Comparison of ENCODE assay signal across 19 cellular contexts in genomic region chr12:121025442-121026226, GRCh38. TPM values are rescaled to one million over a fixed set of nuclear protein-coding genes. Genes with fewer than 3 reads are reported as not detected.
DNase-seq lines count a peak whose midpoint lies in the region; ATAC-seq and TF ChIP-seq lines count a peak whose summit lies in the region.
"Had no signal": no experiment of that assay in that cellular context is flagged by ENCODE, and none has a peak within 500 bp of the region (broad histone marks: within the 10 kb centered on the region; RNA-seq: fewer than 3 reads in every experiment).

No MANE protein-coding gene starts in this region.

- H3K27me3 ChIP-seq in PC-3 (ENCODE audit: low read length) (no peaks in the 10 kb centered on the region), hepatocyte (no peaks in the 10 kb centered on the region)

- H3K4me3 ChIP-seq in PC-3 (ENCODE audit: low read length) (no peak overlapping the region), hepatocyte (no peak overlapping the region)

- peak; percentile 74 for ATAC-seq in PC-3
- no peak for ATAC-seq in HG02885 (IDR thresholded peaks at IDR 0.05; ENCODE audit: poor library complexity, unreplicated experiment)
- ATAC-seq: naive thymus-derived CD4-positive, alpha-beta T cell had no signal

- H3K27ac ChIP-seq in PC-3 (ENCODE audit: low read length), result no peak overlapping the region
- H3K27ac ChIP-seq in hepatocyte, result peak overlapping the region; percentile 93
- H3K27ac ChIP-seq: brain microvascular endothelial cell had no signal

- DNase-seq in EL, result peak; percentile 32
- DNase-seq in PC-3, result peak; percentile 26
- DNase-seq in hepatocyte (ENCODE audit: low spot score), result peak; percentile 83
- peak; percentile 18 for DNase-seq in renal cortical epithelial cell (ENCODE audit: low read depth)
- no peak for DNase-seq in HK-2 (ENCODE audit: unreplicated experiment)
- DNase-seq in T-helper 9 cell, result no peak
- DNase-seq: activated CD4-positive, alpha-beta memory T cell treated with anti-CD3 and anti-CD28 coated beads, Interleukin-2, amount 10 ng/mL, durations not matched to agents 7 days and 5 days; activated naive CD8-positive, alpha-beta T cell treated with anti-CD3 and anti-CD28 coated beads, Interleukin-2, amount 10 ng/mL, durations not matched to agents 7 days and 5 days; brain microvascular endothelial cell; DMS153; effector CD4-positive, alpha-beta T cell; Kasumi-1; naive thymus-derived CD4-positive, alpha-beta T cell; NCI-H1436; NCI-H2171 treated with DMSO at 0.1 percent for 48 hours; NCI-H774 had no signal

- no peaks in the 10 kb centered on the region for H3F3A ChIP-seq in PC-3 (ENCODE audit: low read length, unreplicated experiment)

- CTCF ChIA-PET in PC-3 (lab: Charles Lee), result no interaction called here

- H3K9me2 ChIP-seq in PC-3 (replicated peaks; ENCODE audit: low read length), result no peaks in the 10 kb centered on the region
- no peaks in the 10 kb centered on the region for H3K9me2 ChIP-seq in hepatocyte (replicated peaks; ENCODE audit: insufficient read depth)

- H3K4me2 ChIP-seq in PC-3 (ENCODE audit: low read length) (no peak overlapping the region), hepatocyte (peak overlapping the region; percentile 15)

- H3K9me3 ChIP-seq in PC-3 (ENCODE audit: low read length) (no peaks in the 10 kb centered on the region), hepatocyte (ENCODE audit: low read depth) (no peaks in the 10 kb centered on the region)

- intact Hi-C loops in PC-3 (cut with micrococcal nuclease), result no loop called here

- 76% methylated on average over 11 of the region's 11 CpGs for WGBS in hepatocyte (ENCODE audit: low lambda C conversion rate, missing lambda C conversion rate)

- H3K79me2 ChIP-seq in PC-3 (ENCODE audit: low read length) (no peaks in the 10 kb centered on the region), hepatocyte (no peaks in the 10 kb centered on the region)

- H3K4me1 ChIP-seq in PC-3 (ENCODE audit: insufficient read depth, low read length), result peaks cover 3% of the 10 kb centered on the region; the same call in 1 of the 2 replicates
- peaks cover 4% of the 10 kb centered on the region for H3K4me1 ChIP-seq in hepatocyte (ENCODE audit: insufficient read depth)

- no TSS peak for BruUV-seq in PC-3 (replicated peaks; lab: Mats Ljungman, UMichigan)

- H2AFZ ChIP-seq in PC-3 (ENCODE audit: low read length), result no peak overlapping the region
- H2AFZ ChIP-seq in hepatocyte, result no peak overlapping the region

- H3K9ac ChIP-seq in PC-3 (ENCODE audit: low read length), result no peak overlapping the region

- H4K20me1 ChIP-seq in PC-3 (ENCODE audit: low read length), result no peaks in the 10 kb centered on the region
- no peaks in the 10 kb centered on the region for H4K20me1 ChIP-seq in hepatocyte (ENCODE audit: insufficient read depth, poor library complexity, severe bottlenecking)

- no peaks in the 10 kb centered on the region for H3K36me3 ChIP-seq in PC-3 (ENCODE audit: low read depth, low read length)
- H3K36me3 ChIP-seq in hepatocyte (replicated peaks; ENCODE audit: insufficient read depth, low read depth), result no peaks in the 10 kb centered on the region
- H3K36me3 ChIP-seq: brain microvascular endothelial cell had no signal

- POLR2A ChIA-PET in PC-3 (lab: Charles Lee; ENCODE audit: unreplicated experiment), result interaction anchor here (0.6 kb wide), 1 partner anchor 213 kb away, joined by 9 read pairs; no protein-coding TSS in a partner anchor

- no peak for TF ChIP-seq CTCF in PC-3 (conservative IDR thresholded peaks at IDR 0.05; ENCODE audit: low read depth, low read length)
- TF ChIP-seq CTCF in hepatocyte (IDR thresholded peaks at IDR 0.05; ENCODE audit: poor library complexity), result no peak

RNA-seq across cellular contexts. Expression of gene C12orf43, which starts 9.3 kb away (rescaled TPM):
- total RNA-seq in PC-3 (2014; rRNA removed) (35.4 and 36.1 TPM in 2 replicates), hepatocyte (11.8 and 17.8 TPM in 2 replicates), renal cortical epithelial cell (11.5 and 20.1 TPM in 2 replicates)
- polyA plus RNA-seq in hepatocyte, result 9.2 and 11.3 TPM in 2 replicates

RNA-seq across cellular contexts. Expression of gene OASL, which starts 13.4 kb away (rescaled TPM):
- total RNA-seq in PC-3 (2014; rRNA removed), result 6.4 and 7.6 TPM in 2 replicates
- total RNA-seq in hepatocyte, result 0.27 and 0.52 TPM in 2 replicates
- polyA plus RNA-seq in hepatocyte, result 0.13 and 0.47 TPM in 2 replicates
- 0.94 and 4.0 TPM in 2 replicates for total RNA-seq in renal cortical epithelial cell

RNA-seq across cellular contexts. Expression of gene HNF1A, which starts 47.3 kb away (rescaled TPM):
- total RNA-seq in PC-3 (2014; rRNA removed), result not detected in 2 replicates
- total RNA-seq in hepatocyte, result 13.2 and 16.7 TPM in 2 replicates
- polyA plus RNA-seq in hepatocyte, result 17.0 and 23.9 TPM in 2 replicates
- total RNA-seq in renal cortical epithelial cell, result 1.7 and 1.9 TPM in 2 replicates
- total RNA-seq: activated CD4-positive, alpha-beta memory T cell treated with anti-CD3 and anti-CD28 coated beads, Interleukin-2, amount 10 ng/mL, durations not matched to agents 7 days and 5 days; activated naive CD8-positive, alpha-beta T cell treated with anti-CD3 and anti-CD28 coated beads, Interleukin-2, amount 10 ng/mL, durations not matched to agents 7 days and 5 days; activated T-helper 1 cell treated with anti-CD3 and anti-CD28 coated beads, Interleukin-12 subunit alpha, Interleukin-12 subunit beta, Interleukin-2, Interleukin-4 antibody, amounts not matched to agents 30 ng/mL and 10 ng/mL and 1 ng/mL, durations not matched to agents 14 hours and 24 hours and 36 hours; naive thymus-derived CD4-positive, alpha-beta T cell had no signal
- polyA plus RNA-seq: BJ; naive thymus-derived CD4-positive, alpha-beta T cell had no signal

Comparison
In these comparisons a context has a peak if more than half of its experiments do, and no peak if none do; other contexts are left out.
1. DNase-seq: peak in EL (single experiment), PC-3 (single experiment), hepatocyte (single experiment) and renal cortical epithelial cell (single experiment); none in HK-2 (single experiment) and T-helper 9 cell (single experiment).